ENCODE assay signal across 20 cellular contexts in genomic region chr6:121540210-121540609, GRCh38.
"Had no signal": no experiment of that assay in that cellular context is flagged by ENCODE, and none has a peak within 500 bp of the region (broad histone marks: within the 10 kb centered on the region; RNA-seq: fewer than 3 reads in every experiment).

No MANE protein-coding gene starts in this region.

- H3K4me3 Mint-ChIP-seq: natural killer cell, neural crest cell had no signal

- H3K9me3 Mint-ChIP-seq: neural crest cell had no signal

- H3K9me3 ChIP-seq: heart right ventricle, ovary, right atrium auricular region, stomach, thoracic aorta had no signal

- ATAC-seq: heart right ventricle, left lobe of liver, natural killer cell had no signal

- H3K4me1 ChIP-seq: heart right ventricle, right atrium auricular region, stomach had no signal

- H3K4me3 ChIP-seq: heart right ventricle, ovary, right atrium auricular region, stomach, thoracic aorta had no signal

- H3K36me3 ChIP-seq: heart right ventricle, ovary, right atrium auricular region, stomach, thoracic aorta had no signal

- DNase-seq: cortex of kidney; effector memory CD4-positive, alpha-beta T cell; heart right ventricle; hypothalamus; islet precursor cell; mammary epithelial cell; natural killer cell; ovary; stimulated activated CD4-positive, alpha-beta T cell treated with anti-CD3 and anti-CD28 coated beads, Interleukin-12 subunit alpha, Interleukin-12 subunit beta, amount 100 ng/mL, for 4 hours; stimulated activated naive CD4-positive, alpha-beta T cell; stomach; substantia nigra; trophoblast cell had no signal

- H3K27ac Mint-ChIP-seq: natural killer cell had no signal

- H3K27me3 ChIP-seq: heart right ventricle, ovary, right atrium auricular region, stomach had no signal

- H3K36me3 Mint-ChIP-seq: natural killer cell had no signal

- H3K4me1 Mint-ChIP-seq: natural killer cell had no signal

- FAIRE-seq: endometrium, frontal cortex, small intestine had no signal

- H3K27ac ChIP-seq: heart right ventricle, ovary, right atrium auricular region, stomach, thoracic aorta had no signal
